19 cellular contexts compared by ENCODE assay signal in genomic region chr14:105570482-105570881, GRCh38.
"Had no signal": no experiment of that assay in that cellular context is flagged by ENCODE, and none has a peak within 500 bp of the region (broad histone marks: within the 10 kb centered on the region; RNA-seq: fewer than 3 reads in every experiment).

No MANE protein-coding gene starts in this region.

- H3K27ac Mint-ChIP-seq: activated CD8-positive, alpha-beta T cell treated with anti-CD3 and anti-CD28 coated beads, Interleukin-2, amount 10 ng/mL, durations not matched to agents 7 days and 5 days; activated naive CD8-positive, alpha-beta T cell; mesothelial cell of epicardium; progenitor cell of endocrine pancreas; T-helper 2 cell treated with Interferon-gamma antibody and Interleukin-4, amounts not matched to agents 5 μg/mL and 100 μg/mL, for 36 hours; type B pancreatic cell; WTC11 had no signal

- ATAC-seq: activated CD8-positive, alpha-beta T cell treated with anti-CD3 and anti-CD28 coated beads, Interleukin-2, amount 10 ng/mL, durations not matched to agents 7 days and 5 days; activated T-cell treated with anti-CD3 and anti-CD28 coated beads, Interleukin-2, amount 50 U/mL, for 4 hours; body of pancreas; lower lobe of right lung; WTC11 had no signal

- H3K36me3 ChIP-seq: lower lobe of right lung had no signal

- FAIRE-seq: colon, endometrium, frontal cortex, keratinocyte, TTC549 had no signal

- H3K4me3 Mint-ChIP-seq: activated CD8-positive, alpha-beta T cell treated with anti-CD3 and anti-CD28 coated beads, Interleukin-2, amount 10 ng/mL, durations not matched to agents 7 days and 5 days; activated naive CD8-positive, alpha-beta T cell; activated T-cell treated with anti-CD3 and anti-CD28 coated beads, Interleukin-2, amount 50 U/mL, for 4 hours; mesothelial cell of epicardium; T-helper 2 cell treated with Interferon-gamma antibody and Interleukin-4, amounts not matched to agents 5 μg/mL and 100 μg/mL, for 36 hours; type B pancreatic cell; WTC11 had no signal

- H3K4me3 ChIP-seq: body of pancreas, lower lobe of right lung, testis had no signal

- H3K4me1 ChIP-seq: body of pancreas, lower lobe of right lung, testis had no signal

- DNase-seq: activated CD4-positive, alpha-beta T cell treated with anti-CD3 and anti-CD28 coated beads for 48 hours; activated CD8-positive, alpha-beta T cell treated with anti-CD3 and anti-CD28 coated beads, Interleukin-2, amount 10 ng/mL, durations not matched to agents 7 days and 5 days; activated effector memory CD4-positive, alpha-beta T cell treated with Interleukin-2 at 50 U/mL for 16 hours; activated T-cell treated with anti-CD3 and anti-CD28 coated beads, Interleukin-2, amount 50 U/mL, for 4 hours; body of pancreas; lower lobe of right lung; stimulated activated CD4-positive, alpha-beta T cell treated with anti-CD3 and anti-CD28 coated beads, Interleukin-2, amount 100 ng/mL, for 24 hours; testis had no signal

- H3K36me3 Mint-ChIP-seq: activated naive CD8-positive, alpha-beta T cell had no signal

- H3K27ac ChIP-seq: body of pancreas, lower lobe of right lung, testis had no signal

- H3K27me3 ChIP-seq: body of pancreas, testis had no signal

- H3K4me1 Mint-ChIP-seq: mesothelial cell of epicardium, WTC11 had no signal

- H3K9me3 Mint-ChIP-seq: activated T-cell treated with anti-CD3 and anti-CD28 coated beads, Interleukin-2, amount 50 U/mL, for 4 hours had no signal

- H3K9me3 ChIP-seq: body of pancreas, lower lobe of right lung, testis had no signal

- H3K27me3 Mint-ChIP-seq: activated naive CD8-positive, alpha-beta T cell; progenitor cell of endocrine pancreas; type B pancreatic cell had no signal
